In the genomic region with DNA sequence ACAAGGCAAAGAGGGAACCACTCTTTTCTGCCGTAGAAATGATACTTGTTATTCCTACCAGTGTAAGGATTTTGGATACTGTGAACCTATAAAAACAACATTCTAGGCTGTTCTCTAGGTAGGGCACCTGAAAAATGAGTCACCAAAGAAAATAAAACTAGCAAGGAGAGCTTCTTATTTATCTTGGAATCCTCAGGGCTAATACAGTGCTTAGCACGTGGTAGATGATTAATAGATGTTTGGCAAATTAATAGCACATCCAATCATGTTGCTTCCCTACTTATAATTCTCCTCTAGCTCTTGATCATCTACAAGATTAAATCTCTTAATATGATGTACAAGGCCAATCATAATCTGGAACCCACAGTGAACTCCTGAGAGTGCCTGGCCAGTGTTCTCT, we compare ENCODE assay signal across 1 cellular context.
TF ChIP-seq lines count a peak whose summit lies in the region.

No MANE protein-coding gene starts in this region.

TF ChIP-seq in IMR-90, 13 proteins besides CTCF, POLR2A, EP300 and RAD21:
- TF ChIP-seq RFX5 (IDR thresholded peaks at IDR 0.05; ENCODE audit: low read depth, low read length) (no peak), MAFK (IDR thresholded peaks at IDR 0.05; ENCODE audit: low read depth, low read length) (no peak), NFE2L2 (IDR thresholded peaks at IDR 0.05; ENCODE audit: low read depth, low read length) (no peak), MXI1 (IDR thresholded peaks at IDR 0.05; ENCODE audit: borderline replicate concordance, low read depth, low read length) (no peak), RCOR1 (IDR thresholded peaks at IDR 0.05; ENCODE audit: insufficient replicate concordance, low read length) (no peak), FOS (IDR thresholded peaks at IDR 0.05; ENCODE audit: low read depth, low read length) (no peak), SMC3 (IDR thresholded peaks at IDR 0.05; ENCODE audit: low read depth, low read length) (no peak), MAZ (IDR thresholded peaks at IDR 0.05; ENCODE audit: borderline replicate concordance, low read depth, low read length) (no peak), CHD1 (IDR thresholded peaks at IDR 0.05; ENCODE audit: low read depth, low read length) (no peak), CEBPB (IDR thresholded peaks at IDR 0.05; ENCODE audit: low read depth, low read length) (no peak), BHLHE40 (IDR thresholded peaks at IDR 0.05; ENCODE audit: low read depth, low read length) (no peak)
- TF ChIP-seq, protein P1, sequence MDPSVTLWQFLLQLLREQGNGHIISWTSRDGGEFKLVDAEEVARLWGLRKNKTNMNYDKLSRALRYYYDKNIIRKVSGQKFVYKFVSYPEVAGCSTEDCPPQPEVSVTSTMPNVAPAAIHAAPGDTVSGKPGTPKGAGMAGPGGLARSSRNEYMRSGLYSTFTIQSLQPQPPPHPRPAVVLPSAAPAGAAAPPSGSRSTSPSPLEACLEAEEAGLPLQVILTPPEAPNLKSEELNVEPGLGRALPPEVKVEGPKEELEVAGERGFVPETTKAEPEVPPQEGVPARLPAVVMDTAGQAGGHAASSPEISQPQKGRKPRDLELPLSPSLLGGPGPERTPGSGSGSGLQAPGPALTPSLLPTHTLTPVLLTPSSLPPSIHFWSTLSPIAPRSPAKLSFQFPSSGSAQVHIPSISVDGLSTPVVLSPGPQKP (IDR thresholded peaks at IDR 0.05; ENCODE audit: borderline replicate concordance, low read depth, low read length): no peak
- TF ChIP-seq, protein P2, sequence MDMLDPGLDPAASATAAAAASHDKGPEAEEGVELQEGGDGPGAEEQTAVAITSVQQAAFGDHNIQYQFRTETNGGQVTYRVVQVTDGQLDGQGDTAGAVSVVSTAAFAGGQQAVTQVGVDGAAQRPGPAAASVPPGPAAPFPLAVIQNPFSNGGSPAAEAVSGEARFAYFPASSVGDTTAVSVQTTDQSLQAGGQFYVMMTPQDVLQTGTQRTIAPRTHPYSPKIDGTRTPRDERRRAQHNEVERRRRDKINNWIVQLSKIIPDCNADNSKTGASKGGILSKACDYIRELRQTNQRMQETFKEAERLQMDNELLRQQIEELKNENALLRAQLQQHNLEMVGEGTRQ (IDR thresholded peaks at IDR 0.05; ENCODE audit: low read depth, low read length): no peak
